12 cellular contexts compared by ENCODE assay signal in the genomic region with DNA sequence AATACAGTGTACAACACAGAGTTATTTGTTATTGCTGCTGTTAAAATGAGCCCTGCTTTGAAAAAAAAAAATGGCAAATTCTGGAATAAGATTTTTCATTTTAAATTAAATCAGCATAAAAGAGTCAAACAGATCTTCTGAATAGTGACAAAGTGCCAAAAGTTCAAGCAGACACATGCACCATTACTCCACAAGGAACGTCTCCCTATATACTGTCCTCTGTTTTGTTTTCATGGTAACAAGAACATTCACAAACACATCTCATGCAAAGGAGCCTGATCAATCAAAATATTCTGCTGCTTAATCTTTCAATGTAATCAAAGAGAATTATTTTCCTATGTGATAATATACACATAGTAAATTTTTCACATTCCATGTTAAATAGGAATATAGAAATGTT. TPM values are rescaled to one million over a fixed set of nuclear protein-coding genes. Genes with fewer than 3 reads are reported as not detected.
DNase-seq lines count a peak whose midpoint lies in the region; ATAC-seq and TF ChIP-seq lines count a peak whose summit lies in the region.
"Had no signal": no experiment of that assay in that cellular context is flagged by ENCODE, and none has a peak within 500 bp of the region (broad histone marks: within the 10 kb centered on the region; RNA-seq: fewer than 3 reads in every experiment).

No MANE protein-coding gene starts in this region.

- 58 to 60% methylated on average over 1 of the region's 1 CpG for WGBS in GM23248 (ENCODE audit: low coverage in 1 of 2, low lambda C conversion rate in 2 of 2, missing lambda C conversion rate in 2 of 2), 2 experiments
- WGBS in mesendoderm (ENCODE audit: extremely low coverage, insufficient coverage, low lambda C conversion rate), result no CpG with 5 or more reads among the region's 1 CpG

- H3K79me2 ChIP-seq in GM23248 (ENCODE audit: insufficient read depth), result peaks cover 84% of the 10 kb centered on the region
- H3K79me2 ChIP-seq in mesendoderm (ENCODE audit: control insufficient read depth, insufficient read depth, low read length), result peaks cover 15% of the 10 kb centered on the region

- H2AK5ac ChIP-seq in mesendoderm (ENCODE audit: low read length), result no peak overlapping the region

- peak overlapping the region; percentile 97 for H3K27ac ChIP-seq in CD8-positive, alpha-beta T cell (ENCODE audit: low read depth, low read length)
- H3K27ac ChIP-seq in GM23248 (peak overlapping the region; percentile 97), mesendoderm (ENCODE audit: low read depth, low read length) (no peak overlapping the region)
- H3K27ac ChIP-seq: RWPE1 had no signal

- H3K9me3 Mint-ChIP-seq in CD8-positive, alpha-beta T cell, result no peaks in the 10 kb centered on the region
- H3K9me3 Mint-ChIP-seq in activated T-helper 2 cell treated with anti-CD3 and anti-CD28 coated beads, Interferon-gamma antibody, Interleukin-2, Interleukin-4, amounts not matched to agents 10 μg/mL and 5 μg/mL and 100 μg/mL, durations not matched to agents 14 hours and 24 hours and 36 hours, result no peaks in the 10 kb centered on the region

- no peak overlapping the region for H2AFZ ChIP-seq in GM23248

- no peak overlapping the region for H2BK5ac ChIP-seq in mesendoderm (ENCODE audit: low read length)

- no peak overlapping the region for H2BK15ac ChIP-seq in mesendoderm (replicated peaks; ENCODE audit: low read depth)

- intact Hi-C loops in CD8-positive, alpha-beta T cell (cut with DNase I, micrococcal nuclease), result loop anchor here (10.0 kb wide), 2 partner anchors 903 to 1123 kb away; partner anchors contain the start of gene LTV1 (in 2 of the 2)
- intact Hi-C loops in activated T-helper 2 cell treated with anti-CD3 and anti-CD28 coated beads, Interferon-gamma antibody, Interleukin-2, Interleukin-4, amounts not matched to agents 10 μg/mL and 5 μg/mL and 100 μg/mL, durations not matched to agents 14 hours and 24 hours and 36 hours (cut with micrococcal nuclease), result loop anchor here (5.0 to 10.0 kb wide), 4 partner anchors 185 to 863 kb away; no protein-coding TSS in a partner anchor

- peak overlapping the region; percentile 67 for H3K4me3 ChIP-seq in CD8-positive, alpha-beta T cell (ENCODE audit: low read depth, low read length)
- H3K4me3 ChIP-seq in GM23248, result peak overlapping the region; percentile 94
- no peak overlapping the region for H3K4me3 ChIP-seq in mesendoderm (ENCODE audit: low read length)
- H3K4me3 ChIP-seq: body of pancreas had no signal

- no peaks in the 10 kb centered on the region for H3K9me2 ChIP-seq in GM23248 (ENCODE audit: insufficient read depth)

- CTCF ChIA-PET in CD8-positive, alpha-beta T cell (lab: Charles Lee), result interaction anchor here (1.2 to 3.4 kb wide), 4 partner anchors 15 to 156 kb away, joined by 3 to 15 read pairs (median 5); no protein-coding TSS in a partner anchor

- no peak overlapping the region for H3K18ac ChIP-seq in mesendoderm (ENCODE audit: low read length)

- H3K27me3 ChIP-seq in CD8-positive, alpha-beta T cell (ENCODE audit: insufficient read depth, low read length), result no peaks in the 10 kb centered on the region
- H3K27me3 ChIP-seq in GM23248 (replicated peaks; ENCODE audit: insufficient read depth), result no peaks in the 10 kb centered on the region
- no peaks in the 10 kb centered on the region for H3K27me3 ChIP-seq in mesendoderm (ENCODE audit: insufficient read depth, low read length, poor library complexity)
- H3K27me3 ChIP-seq: body of pancreas had no signal

- H3K4me3 Mint-ChIP-seq in CD8-positive, alpha-beta T cell, result peak overlapping the region; percentile 99
- peak overlapping the region; percentile 19 for H3K4me3 Mint-ChIP-seq in activated T-helper 2 cell treated with anti-CD3 and anti-CD28 coated beads, Interferon-gamma antibody, Interleukin-2, Interleukin-4, amounts not matched to agents 10 μg/mL and 5 μg/mL and 100 μg/mL, durations not matched to agents 14 hours and 24 hours and 36 hours (ENCODE audit: low read depth)

- no peak overlapping the region for H4K5ac ChIP-seq in mesendoderm (ENCODE audit: low read length)

- in situ Hi-C loops in GM23248 (cut with MboI), result loop anchor here (10.0 kb wide), 1 partner anchor 247 kb away; no protein-coding TSS in a partner anchor

- peaks cover 5% of the 10 kb centered on the region; the same call in 1 of the 2 replicates for H4K20me1 ChIP-seq in GM23248 (ENCODE audit: insufficient read depth)

- no peak overlapping the region for H3K4ac ChIP-seq in mesendoderm (ENCODE audit: low read depth, low read length)

- no peak for DNase-seq in CD8-positive, alpha-beta T cell
- DNase-seq in GM23248 (no peak), mesendoderm (peak; percentile 44), DMS 273 (lab: John Stamatoyannopoulos, UW; ENCODE audit: unreplicated experiment) (no peak), iPS-NIHi11 (ENCODE audit: low spot score) (no peak)
- no peak for DNase-seq in activated T-helper 2 cell treated with anti-CD3 and anti-CD28 coated beads, Interferon-gamma antibody, Interleukin-2, Interleukin-4, amounts not matched to agents 10 μg/mL and 5 μg/mL and 100 μg/mL, durations not matched to agents 14 hours and 24 hours and 36 hours (ENCODE audit: low spot score)
- DNase-seq: body of pancreas, head of caudate nucleus, left ventricle myocardium superior, NCI-H1105 had no signal

- H3K36me3 Mint-ChIP-seq in CD8-positive, alpha-beta T cell, result peaks cover 20% of the 10 kb centered on the region
- H3K36me3 Mint-ChIP-seq in activated T-helper 2 cell treated with anti-CD3 and anti-CD28 coated beads, Interferon-gamma antibody, Interleukin-2, Interleukin-4, amounts not matched to agents 10 μg/mL and 5 μg/mL and 100 μg/mL, durations not matched to agents 14 hours and 24 hours and 36 hours (ENCODE audit: low read depth), result peaks cover 16% of the 10 kb centered on the region

- H3K56ac ChIP-seq in mesendoderm (ENCODE audit: low read length), result no peak overlapping the region

- no peaks in the 10 kb centered on the region for H3K9me3 ChIP-seq in CD8-positive, alpha-beta T cell (ENCODE audit: low read length)
- H3K9me3 ChIP-seq in GM23248 (ENCODE audit: low read depth), result no peaks in the 10 kb centered on the region
- H3K9me3 ChIP-seq: body of pancreas had no signal

- H2BK120ac ChIP-seq in mesendoderm (ENCODE audit: low read depth, low read length), result no peak overlapping the region

- H3K4me2 ChIP-seq in GM23248 (ENCODE audit: unreplicated experiment) (peak overlapping the region; percentile 96), mesendoderm (ENCODE audit: low read length) (no peak overlapping the region)

- H3K36me3 ChIP-seq in CD8-positive, alpha-beta T cell (ENCODE audit: insufficient read depth, low read length), result no peaks in the 10 kb centered on the region
- H3K36me3 ChIP-seq in GM23248 (ENCODE audit: low read depth) (no peaks in the 10 kb centered on the region; the same call in 1 of the 2 replicates), mesendoderm (ENCODE audit: control insufficient read depth, insufficient read depth, low read length) (no peaks in the 10 kb centered on the region)

- no peak for ATAC-seq in CD8-positive, alpha-beta T cell
- no peak for ATAC-seq in GM21723 (IDR thresholded peaks at IDR 0.05; ENCODE audit: unreplicated experiment)
- ATAC-seq: body of pancreas, left ventricle myocardium superior had no signal

- H3F3A ChIP-seq in GM23248 (ENCODE audit: insufficient read depth), result peaks cover 11% of the 10 kb centered on the region

- H3K79me1 ChIP-seq in mesendoderm (ENCODE audit: low read length), result peaks cover 7% of the 10 kb centered on the region

- no peak overlapping the region for H4K8ac ChIP-seq in mesendoderm (ENCODE audit: low read depth, low read length)

- peaks cover 65% of the 10 kb centered on the region for H3K4me1 ChIP-seq in CD8-positive, alpha-beta T cell (ENCODE audit: insufficient read depth, low read length)
- H3K4me1 ChIP-seq in GM23248 (ENCODE audit: insufficient read depth), result peaks cover 59% of the 10 kb centered on the region
- peaks cover 5% of the 10 kb centered on the region for H3K4me1 ChIP-seq in mesendoderm (ENCODE audit: control insufficient read depth, low read depth, low read length)

- no peak overlapping the region for H3K23ac ChIP-seq in mesendoderm (ENCODE audit: low read length)

- peaks cover 66% of the 10 kb centered on the region for H3K4me1 Mint-ChIP-seq in CD8-positive, alpha-beta T cell (ENCODE audit: low read depth)
- H3K4me1 Mint-ChIP-seq in activated T-helper 2 cell treated with anti-CD3 and anti-CD28 coated beads, Interferon-gamma antibody, Interleukin-2, Interleukin-4, amounts not matched to agents 10 μg/mL and 5 μg/mL and 100 μg/mL, durations not matched to agents 14 hours and 24 hours and 36 hours (ENCODE audit: low read depth), result peaks cover 57% of the 10 kb centered on the region

- peak overlapping the region; percentile 100 for H3K27ac Mint-ChIP-seq in CD8-positive, alpha-beta T cell
- peak overlapping the region; percentile 10 for H3K27ac Mint-ChIP-seq in activated T-helper 2 cell treated with anti-CD3 and anti-CD28 coated beads, Interferon-gamma antibody, Interleukin-2, Interleukin-4, amounts not matched to agents 10 μg/mL and 5 μg/mL and 100 μg/mL, durations not matched to agents 14 hours and 24 hours and 36 hours

- TF ChIP-seq CTCF in CD8-positive, alpha-beta T cell (IDR thresholded peaks at IDR 0.05), result no peak

- peak overlapping the region; percentile 99 for H3K9ac ChIP-seq in GM23248
- H3K9ac ChIP-seq in mesendoderm (ENCODE audit: low read length), result no peak overlapping the region

- H3K27me3 Mint-ChIP-seq in CD8-positive, alpha-beta T cell (ENCODE audit: low read depth), result no peaks in the 10 kb centered on the region
- no peaks in the 10 kb centered on the region for H3K27me3 Mint-ChIP-seq in activated T-helper 2 cell treated with anti-CD3 and anti-CD28 coated beads, Interferon-gamma antibody, Interleukin-2, Interleukin-4, amounts not matched to agents 10 μg/mL and 5 μg/mL and 100 μg/mL, durations not matched to agents 14 hours and 24 hours and 36 hours (ENCODE audit: low read depth)

- POLR2A ChIA-PET in CD8-positive, alpha-beta T cell (lab: Charles Lee), result interaction anchor here (0.9 to 2.3 kb wide), 3 partner anchors 15 to 56 kb away, joined by 3 to 43 read pairs (median 5); no protein-coding TSS in a partner anchor

RNA-seq across cellular contexts. Expression of gene HIVEP2, which starts 2.7 kb away (rescaled TPM):
- total RNA-seq in CD8-positive, alpha-beta T cell, result 10 to 100 TPM; 30.8 to 31.0 TPM
- 15.0 and 21.0 TPM in 2 replicates for total RNA-seq in GM23248 (2014; rRNA removed; shearing (Covaris generic))
- 6.8 and 8.3 TPM in 2 replicates for polyA plus RNA-seq in GM23248 (2016; fragmentation: Nextera tagmentation; extraction: Ambion mirVana)
- 24.3 and 26.1 TPM in 2 replicates for total RNA-seq in activated T-helper 2 cell treated with anti-CD3 and anti-CD28 coated beads, Interferon-gamma antibody, Interleukin-2, Interleukin-4, amounts not matched to agents 10 μg/mL and 5 μg/mL and 100 μg/mL, durations not matched to agents 14 hours and 24 hours and 36 hours
- polyA plus RNA-seq in mesendoderm (2013, experiment 1 of 2), result 2.2 TPM
- 2.3 TPM for polyA plus RNA-seq in mesendoderm (2013, experiment 2 of 2)
